Comparison of ENCODE assay signal across 16 cellular contexts in the genomic region with DNA sequence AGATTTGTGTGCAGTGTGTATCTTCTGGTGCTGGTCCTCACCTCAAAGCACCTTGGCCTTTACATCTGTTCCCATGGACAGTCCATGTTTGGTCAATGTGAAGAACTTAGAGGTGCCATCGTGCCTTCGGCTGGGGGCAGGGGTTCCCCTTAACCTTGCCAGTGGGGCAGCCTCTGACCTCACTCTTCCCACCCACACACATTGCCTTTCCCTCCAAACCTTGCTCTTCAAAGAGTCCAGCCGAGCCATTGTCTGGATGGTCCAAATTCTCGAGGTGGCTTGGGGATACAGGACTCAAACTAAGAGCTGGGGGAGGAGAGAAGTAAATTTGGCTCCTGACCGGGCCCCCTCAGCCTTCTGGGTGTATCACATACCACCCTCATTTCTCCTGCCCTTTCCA.
DNase-seq lines count a peak whose midpoint lies in the region; TF ChIP-seq lines count a peak whose summit lies in the region.
"Had no signal": no experiment of that assay in that cellular context is flagged by ENCODE, and none has a peak within 500 bp of the region (broad histone marks: within the 10 kb centered on the region; RNA-seq: fewer than 3 reads in every experiment).

No MANE protein-coding gene starts in this region.

- peak overlapping the region; percentile 97 for H2AFZ ChIP-seq in neural progenitor cell (replicated peaks)

- H3K27me3 ChIP-seq in BLaER1: no peaks in the 10 kb centered on the region
- no peaks in the 10 kb centered on the region for H3K27me3 ChIP-seq in ascending aorta
- H3K27me3 ChIP-seq in neural progenitor cell: no peaks in the 10 kb centered on the region
- H3K27me3 ChIP-seq in thymus (ENCODE audit: control insufficient read depth, insufficient read depth): no peaks in the 10 kb centered on the region
- H3K27me3 ChIP-seq: MG63 had no signal

- H3K4me1 Mint-ChIP-seq in neural progenitor cell: peaks cover 8% of the 10 kb centered on the region

- H3K4me1 ChIP-seq in BLaER1 (peaks cover 49% of the 10 kb centered on the region), ascending aorta (peaks cover 23 to 39% of the 10 kb centered on the region in 2 donors), neural progenitor cell (peaks cover 7% of the 10 kb centered on the region), thymus (ENCODE audit: control insufficient read depth, insufficient read depth, low read length) (no peaks in the 10 kb centered on the region)

- no peaks in the 10 kb centered on the region for H3K27me3 Mint-ChIP-seq in neural progenitor cell (ENCODE audit: insufficient read depth, low read depth)

- 93% methylated on average over 5 of the region's 5 CpGs for WGBS in thymus

- H3K36me3 ChIP-seq in BLaER1: no peaks in the 10 kb centered on the region
- H3K36me3 ChIP-seq in ascending aorta: no peaks in the 10 kb centered on the region
- no peaks in the 10 kb centered on the region for H3K36me3 ChIP-seq in neural progenitor cell
- no peaks in the 10 kb centered on the region for H3K36me3 ChIP-seq in thymus (ENCODE audit: control insufficient read depth, insufficient read depth)
- H3K36me3 ChIP-seq: MG63 had no signal

- H4K20me1 ChIP-seq in BLaER1: no peaks in the 10 kb centered on the region
- H4K20me1 ChIP-seq in neural progenitor cell (ENCODE audit: low read depth): no peaks in the 10 kb centered on the region

- TF ChIP-seq CTCF in ascending aorta (IDR thresholded peaks at IDR 0.05) (no peak), neural progenitor cell (IDR thresholded peaks at IDR 0.05) (no peak)

- 0 out of 2 replicates have a peak overlapping the region, but pooled peaks have one; percentile 18 for H3K4me3 ChIP-seq in BLaER1
- H3K4me3 ChIP-seq in ascending aorta: peak overlapping the region in 1 of 2 donors; percentile 32
- no peak overlapping the region for H3K4me3 ChIP-seq in neural progenitor cell
- no peak overlapping the region for H3K4me3 ChIP-seq in thymus (ENCODE audit: low read length)
- H3K4me3 ChIP-seq: GM12878, MG63 had no signal

- H3K27ac ChIP-seq in BLaER1: no peak overlapping the region
- peak overlapping the region; percentile 76 to 77 for H3K27ac ChIP-seq in ascending aorta
- no peak overlapping the region for H3K27ac ChIP-seq in neural progenitor cell
- peak overlapping the region; percentile 20 for H3K27ac ChIP-seq in thymus (ENCODE audit: low read depth)

- no peak overlapping the region for H3K4me3 Mint-ChIP-seq in neural progenitor cell

- H3K27ac Mint-ChIP-seq in neural progenitor cell: no peak overlapping the region

- intact Hi-C loops in ascending aorta (cut with DNase I) (loop anchor here (10.0 kb wide), 1 partner anchor 1158 kb away; no protein-coding TSS in a partner anchor), posterior vena cava (cut with DNase I) (loop anchor here in 1 of 2 donors (10.0 kb wide), 1 partner anchor 48 kb away; no protein-coding TSS in a partner anchor)

- H3K9ac ChIP-seq in BLaER1 (no peak overlapping the region), neural progenitor cell (no peak overlapping the region)

- H3K79me2 ChIP-seq in neural progenitor cell (ENCODE audit: low read depth): no peaks in the 10 kb centered on the region

- peak overlapping the region; percentile 87 for H3K4me2 ChIP-seq in BLaER1
- H3K4me2 ChIP-seq in neural progenitor cell: no peak overlapping the region

- H3F3A ChIP-seq in neural progenitor cell (ENCODE audit: low read depth): no peaks in the 10 kb centered on the region

- DNase-seq in ascending aorta (ENCODE audit: low spot score in 2 of 2): no peak
- DNase-seq in neural progenitor cell (ENCODE audit: low spot score): no peak
- no peak for DNase-seq in stimulated activated CD4-positive, alpha-beta T cell treated with anti-CD3 and anti-CD28 coated beads, Interleukin-15, amount 100 ng/mL, for 24 hours
- no peak for DNase-seq in dermis blood vessel endothelial cell
- DNase-seq in globus pallidus (ENCODE audit: low spot score): no peak
- no peak for DNase-seq in posterior vena cava (ENCODE audit: low spot score)
- DNase-seq: C1 segment of cervical spinal cord, DMS 273 treated with DMSO at 0.1 percent for 48 hours, GDM1, MG63, NCI-H1092 treated with DMSO at 0.1 percent for 48 hours, NCI-H2227 treated with DMSO at 0.1 percent for 48 hours, NCI-H524 treated with DMSO at 0.1 percent for 48 hours had no signal

- H3K9me3 Mint-ChIP-seq in neural progenitor cell: peaks cover 28% of the 10 kb centered on the region

- H3K9me3 ChIP-seq in BLaER1 (peaks cover 45% of the 10 kb centered on the region), ascending aorta (peaks cover 15 to 18% of the 10 kb centered on the region in 2 donors), neural progenitor cell (ENCODE audit: low read depth) (peaks cover 6% of the 10 kb centered on the region), thymus (ENCODE audit: control insufficient read depth) (peaks cover 2% of the 10 kb centered on the region)

- peaks cover 4% of the 10 kb centered on the region for H3K36me3 Mint-ChIP-seq in neural progenitor cell

Comparison
In these comparisons a context has a peak if more than half of its experiments do, and no peak if none do; other contexts are left out.
1. H3K27ac ChIP-seq: peak in ascending aorta (2 of 2) and thymus (single experiment); none in BLaER1 (single experiment) and neural progenitor cell (single experiment).